ENCODE assay signal across 10 cellular contexts in genomic region chr7:1193593-1194424, GRCh38. TPM values are rescaled to one million over a fixed set of nuclear protein-coding genes. Genes with fewer than 3 reads are reported as not detected.
DNase-seq lines count a peak whose midpoint lies in the region; ATAC-seq and TF ChIP-seq lines count a peak whose summit lies in the region.
"Had no signal": no experiment of that assay in that cellular context is flagged by ENCODE, and none has a peak within 500 bp of the region (broad histone marks: within the 10 kb centered on the region; RNA-seq: fewer than 3 reads in every experiment).

No MANE protein-coding gene starts in this region.

- H3K9me3 Mint-ChIP-seq in neural crest cell: peaks cover 5% of the 10 kb centered on the region
- H3K9me3 Mint-ChIP-seq: natural killer cell had no signal

- no peaks in the 10 kb centered on the region for H3K4me1 Mint-ChIP-seq in neural crest cell

- no peak overlapping the region for H3K4me3 ChIP-seq in esophagus muscularis mucosa

- H3K27me3 ChIP-seq in esophagus muscularis mucosa: peaks cover 0 to 70% (median 10%) of the 10 kb centered on the region in 4 donors

- TF ChIP-seq EP300 in esophagus muscularis mucosa (IDR thresholded peaks at IDR 0.05): no peak

- H3K4me3 Mint-ChIP-seq in neural crest cell: no peak overlapping the region
- H3K4me3 Mint-ChIP-seq: natural killer cell had no signal

- no peaks in the 10 kb centered on the region for H3K36me3 ChIP-seq in esophagus muscularis mucosa

- intact Hi-C loops in esophagus muscularis mucosa (cut with DNase I): loop anchor here (10.0 kb wide), 1 partner anchor 241 kb away; no protein-coding TSS in a partner anchor

- peaks cover 0 to 16% (median 11%) of the 10 kb centered on the region in 4 donors for H3K4me1 ChIP-seq in esophagus muscularis mucosa

- no peak overlapping the region for H3K27ac Mint-ChIP-seq in neural crest cell (ENCODE audit: unreplicated experiment)
- H3K27ac Mint-ChIP-seq: natural killer cell had no signal

- peaks cover 74% of the 10 kb centered on the region for H3K27me3 Mint-ChIP-seq in neural crest cell (ENCODE audit: low read depth)

- TF ChIP-seq CTCF in esophagus muscularis mucosa (IDR thresholded peaks at IDR 0.05): peak; percentile 34 to 58 (median 54)
- peak; percentile 33 for TF ChIP-seq CTCF in neural crest cell (conservative IDR thresholded peaks at IDR 0.05)

- WGBS in esophagus muscularis mucosa: 46% methylated on average over 23 of the region's 36 CpGs

- DNase-seq in DMS79 treated with DMSO at 0.1 percent for 48 hours (lab: John Stamatoyannopoulos, UW) (peak; percentile 46), M059J (ENCODE audit: low read depth) (peak; percentile 74), esophagus muscularis mucosa (ENCODE audit: extremely low spot score) (no peak), neural crest cell (ENCODE audit: low read depth, low spot score) (no peak), NOMO-1 (lab: John Stamatoyannopoulos, UW; ENCODE audit: unreplicated experiment in 2 of 2) (no peak)
- peak; percentile 51 for DNase-seq in activated CD4-positive, alpha-beta T cell treated with anti-CD3 and anti-CD28 coated beads for 48 hours
- DNase-seq: natural killer cell had no signal

- no peak for TF ChIP-seq POLR2A in esophagus muscularis mucosa (IDR thresholded peaks at IDR 0.05; ENCODE audit: low read depth)

- no peaks in the 10 kb centered on the region for H3K9me3 ChIP-seq in esophagus muscularis mucosa

- no peaks in the 10 kb centered on the region for H3K36me3 Mint-ChIP-seq in neural crest cell (ENCODE audit: low read depth)
- H3K36me3 Mint-ChIP-seq: natural killer cell had no signal

- ATAC-seq in HG03175 (IDR thresholded peaks at IDR 0.05; ENCODE audit: unreplicated experiment): no peak
- ATAC-seq in GM21423 (IDR thresholded peaks at IDR 0.05; ENCODE audit: unreplicated experiment): no peak

- H3K27ac ChIP-seq in esophagus muscularis mucosa (replicated peaks in 1 of 4): no peak overlapping the region

RNA-seq across cellular contexts. Expression of gene ZFAND2A, which starts 33.8 kb away (rescaled TPM):
- 39.0 and 50.7 TPM in 2 replicates for total RNA-seq in M059J (2014; rRNA removed; shearing (Covaris generic))
- total RNA-seq in esophagus muscularis mucosa (10 to 100 TPM; 24.3 to 27.5 (median 25.5) TPM), neural crest cell (13.6 and 14.5 TPM in 2 replicates)

RNA-seq across cellular contexts. Expression of gene UNCX, which starts 38.9 kb away (rescaled TPM):
- total RNA-seq in M059J (2014; rRNA removed; shearing (Covaris generic)): not detected in 2 replicates
- not detected for total RNA-seq in esophagus muscularis mucosa
- 2.4 and 2.7 TPM in 2 replicates for total RNA-seq in neural crest cell
- total RNA-seq: natural killer cell; T-helper 1 cell treated with Interleukin-12 subunit alpha and Interleukin-12 subunit beta and Interleukin-4 antibody, amounts not matched to agents 30 ng/mL and 1 ng/mL, for 36 hours had no signal

Comparison
In these comparisons a context has a peak if more than half of its experiments do, and no peak if none do; other contexts are left out.
1. DNase-seq: peak in DMS79 treated with DMSO at 0.1 percent for 48 hours (single experiment), M059J (single experiment) and activated CD4-positive, alpha-beta T cell treated with anti-CD3 and anti-CD28 coated beads for 48 hours (single experiment); none in esophagus muscularis mucosa (single experiment), neural crest cell (single experiment) and NOMO-1 (0 of 2).